In the genomic region with DNA sequence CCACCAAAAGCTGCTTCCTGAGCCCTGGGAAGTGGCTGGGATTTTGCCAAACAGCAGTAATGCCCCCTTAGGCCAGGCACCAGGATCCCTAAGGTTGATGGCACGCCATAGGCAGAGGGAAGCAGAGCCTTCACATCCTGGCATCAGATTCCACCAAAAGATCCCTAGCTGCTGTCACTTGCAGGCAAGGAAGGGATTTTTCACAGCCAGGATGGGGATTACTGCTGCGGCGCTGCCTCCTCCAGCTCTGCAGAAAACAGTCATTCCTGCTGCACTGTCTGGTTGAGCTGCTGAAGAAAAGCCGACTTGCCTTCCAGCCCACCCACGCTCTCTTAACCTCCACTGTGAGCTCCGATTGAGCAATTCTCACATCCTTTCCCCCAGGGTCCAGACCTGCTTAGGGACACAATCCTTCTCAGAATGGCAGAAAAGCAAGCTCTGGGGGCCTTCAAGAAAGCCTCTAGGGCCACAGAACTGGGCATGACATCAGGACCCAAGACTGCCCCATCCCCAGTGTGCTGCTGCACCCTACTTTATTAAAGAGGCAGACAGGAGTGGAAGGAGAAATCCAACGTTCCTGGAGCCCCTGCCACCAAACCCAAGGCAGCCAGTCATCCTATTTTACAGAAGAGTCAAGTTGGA, we compare ENCODE assay signal across 1 cellular context.
TF ChIP-seq lines count a peak whose summit lies in the region.

No MANE protein-coding gene starts in this region.

TF ChIP-seq in IMR-90, 13 proteins besides CTCF, POLR2A, EP300 and RAD21:
- no peak for TF ChIP-seq FOS (IDR thresholded peaks at IDR 0.05; ENCODE audit: low read depth, low read length)
- TF ChIP-seq RCOR1 (IDR thresholded peaks at IDR 0.05; ENCODE audit: insufficient replicate concordance, low read length) = no peak
- TF ChIP-seq BHLHE40 (IDR thresholded peaks at IDR 0.05; ENCODE audit: low read depth, low read length) = no peak
- TF ChIP-seq ELK1 (IDR thresholded peaks at IDR 0.05; ENCODE audit: borderline replicate concordance, low read depth, low read length) = no peak
- no peak for TF ChIP-seq MAFK (IDR thresholded peaks at IDR 0.05; ENCODE audit: low read depth, low read length)
- no peak for TF ChIP-seq CHD1 (IDR thresholded peaks at IDR 0.05; ENCODE audit: low read depth, low read length)
